In the genomic region with DNA sequence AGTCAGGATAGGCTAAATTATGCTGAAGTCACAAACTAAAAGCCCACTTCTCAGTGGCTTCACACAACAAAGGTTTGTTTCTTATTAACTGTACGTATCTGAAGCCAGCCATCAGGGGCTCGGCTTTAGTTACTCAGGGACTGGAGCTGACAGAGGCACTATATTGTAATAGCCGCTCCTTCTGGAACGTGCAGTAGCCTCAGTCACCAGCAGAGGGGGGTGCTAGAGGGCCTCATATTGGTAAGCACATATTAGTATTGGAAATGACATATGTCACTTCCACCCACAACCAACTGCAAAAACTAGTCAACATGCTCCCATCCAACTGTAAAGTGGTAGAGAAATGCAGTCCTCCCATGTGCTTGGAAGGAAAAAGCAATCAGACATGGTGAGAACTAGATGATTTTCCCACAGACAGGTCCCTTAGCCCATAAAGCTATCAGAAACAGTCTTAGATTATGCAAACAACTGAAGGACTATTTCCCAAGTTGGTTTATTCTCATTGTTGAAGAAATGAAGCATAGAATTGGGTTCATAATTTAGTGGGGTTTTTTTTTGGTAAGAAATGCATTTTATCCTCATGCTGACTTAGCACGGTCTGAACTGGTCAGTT, we compare ENCODE assay signal across 8 cellular contexts.
DNase-seq lines count a peak whose midpoint lies in the region; ATAC-seq and TF ChIP-seq lines count a peak whose summit lies in the region.

No MANE protein-coding gene starts in this region.

- H3K27me3 Mint-ChIP-seq in activated CD8-positive, alpha-beta T cell treated with anti-CD3 and anti-CD28 coated beads for 36 hours, result peaks cover 18% of the 10 kb centered on the region
- H3K27me3 Mint-ChIP-seq in nephron (ENCODE audit: low read depth), result peaks cover 5% of the 10 kb centered on the region

- DNase-seq in COLO668 (lab: John Stamatoyannopoulos, UW; ENCODE audit: unreplicated experiment) (peak; percentile 63), NCI-H526 treated with DMSO at 0.1 percent for 48 hours (lab: John Stamatoyannopoulos, UW) (peak; percentile 21), epithelial cell of esophagus (ENCODE audit: low read depth) (peak; percentile 73), superior temporal gyrus (ENCODE audit: extremely low spot score) (peak; percentile 58)
- DNase-seq in activated CD8-positive, alpha-beta T cell treated with anti-CD3 and anti-CD28 coated beads for 36 hours, result peak; percentile 86

- no peaks in the 10 kb centered on the region for H3K4me1 Mint-ChIP-seq in activated CD8-positive, alpha-beta T cell treated with anti-CD3 and anti-CD28 coated beads for 36 hours (ENCODE audit: low read depth)
- peaks cover 6% of the 10 kb centered on the region for H3K4me1 Mint-ChIP-seq in nephron

- POLR2A ChIA-PET in activated CD8-positive, alpha-beta T cell treated with anti-CD3 and anti-CD28 coated beads for 36 hours (lab: Charles Lee), result interaction anchor here (0.6 kb wide), 1 partner anchor 179 kb away, joined by 3 read pairs; no protein-coding TSS in a partner anchor

- intact Hi-C loops in activated CD8-positive, alpha-beta T cell treated with anti-CD3 and anti-CD28 coated beads for 36 hours (cut with micrococcal nuclease), result loop anchor here (1.0 kb wide), 1 partner anchor 147 kb away; no protein-coding TSS in a partner anchor

- ATAC-seq in GM19324 (IDR thresholded peaks at IDR 0.05; ENCODE audit: low FRiP score, unreplicated experiment), result peak; percentile 95
- ATAC-seq in HG03280 (IDR thresholded peaks at IDR 0.05; ENCODE audit: unreplicated experiment), result peak; percentile 98
- peak; percentile 100 for ATAC-seq in activated CD8-positive, alpha-beta T cell treated with anti-CD3 and anti-CD28 coated beads for 36 hours

- H3K4me3 Mint-ChIP-seq in activated CD8-positive, alpha-beta T cell treated with anti-CD3 and anti-CD28 coated beads for 36 hours, result no peak overlapping the region
- H3K4me3 Mint-ChIP-seq in nephron, result no peak overlapping the region

- H3K27ac Mint-ChIP-seq in activated CD8-positive, alpha-beta T cell treated with anti-CD3 and anti-CD28 coated beads for 36 hours, result no peak overlapping the region
- H3K27ac Mint-ChIP-seq in nephron, result no peak overlapping the region

- no peak overlapping the region for H3K4me3 ChIP-seq in epithelial cell of esophagus (ENCODE audit: low read length)

- H3K36me3 Mint-ChIP-seq in activated CD8-positive, alpha-beta T cell treated with anti-CD3 and anti-CD28 coated beads for 36 hours (ENCODE audit: low read depth), result no peaks in the 10 kb centered on the region
- H3K36me3 Mint-ChIP-seq in nephron (ENCODE audit: low read depth), result no peaks in the 10 kb centered on the region

- H3K9me3 Mint-ChIP-seq in activated CD8-positive, alpha-beta T cell treated with anti-CD3 and anti-CD28 coated beads for 36 hours, result no peaks in the 10 kb centered on the region
- no peaks in the 10 kb centered on the region for H3K9me3 Mint-ChIP-seq in nephron

- CTCF ChIA-PET in activated CD8-positive, alpha-beta T cell treated with anti-CD3 and anti-CD28 coated beads for 36 hours (lab: Charles Lee), result interaction anchor here (0.9 to 5.5 kb wide), 13 partner anchors 15 to 171 kb away, joined by 3 to 62 read pairs (median 5); no protein-coding TSS in a partner anchor

- TF ChIP-seq CTCF in activated CD8-positive, alpha-beta T cell treated with anti-CD3 and anti-CD28 coated beads for 36 hours (IDR thresholded peaks at IDR 0.05), result peak; percentile 78
- TF ChIP-seq CTCF in epithelial cell of esophagus (IDR thresholded peaks at IDR 0.05; ENCODE audit: insufficient read depth, low read depth, low read length, missing control alignments) (peak; percentile 94), nephron (IDR thresholded peaks at IDR 0.05; ENCODE audit: unreplicated experiment in 3 of 3) (peak; percentile 52 to 62 (median 58))

Comparison
In these comparisons a context has a peak if more than half of its experiments do, and no peak if none do; other contexts are left out.
1. DNase-seq: peak in every context shown above with its lines; median percentile 86 in activated CD8-positive, alpha-beta T cell treated with anti-CD3 and anti-CD28 coated beads for 36 hours; 73 in epithelial cell of esophagus; 63 in COLO668; 58 in superior temporal gyrus; 21 in NCI-H526 treated with DMSO at 0.1 percent for 48 hours.